ENCODE assay signal across 8 cellular contexts in the genomic region with DNA sequence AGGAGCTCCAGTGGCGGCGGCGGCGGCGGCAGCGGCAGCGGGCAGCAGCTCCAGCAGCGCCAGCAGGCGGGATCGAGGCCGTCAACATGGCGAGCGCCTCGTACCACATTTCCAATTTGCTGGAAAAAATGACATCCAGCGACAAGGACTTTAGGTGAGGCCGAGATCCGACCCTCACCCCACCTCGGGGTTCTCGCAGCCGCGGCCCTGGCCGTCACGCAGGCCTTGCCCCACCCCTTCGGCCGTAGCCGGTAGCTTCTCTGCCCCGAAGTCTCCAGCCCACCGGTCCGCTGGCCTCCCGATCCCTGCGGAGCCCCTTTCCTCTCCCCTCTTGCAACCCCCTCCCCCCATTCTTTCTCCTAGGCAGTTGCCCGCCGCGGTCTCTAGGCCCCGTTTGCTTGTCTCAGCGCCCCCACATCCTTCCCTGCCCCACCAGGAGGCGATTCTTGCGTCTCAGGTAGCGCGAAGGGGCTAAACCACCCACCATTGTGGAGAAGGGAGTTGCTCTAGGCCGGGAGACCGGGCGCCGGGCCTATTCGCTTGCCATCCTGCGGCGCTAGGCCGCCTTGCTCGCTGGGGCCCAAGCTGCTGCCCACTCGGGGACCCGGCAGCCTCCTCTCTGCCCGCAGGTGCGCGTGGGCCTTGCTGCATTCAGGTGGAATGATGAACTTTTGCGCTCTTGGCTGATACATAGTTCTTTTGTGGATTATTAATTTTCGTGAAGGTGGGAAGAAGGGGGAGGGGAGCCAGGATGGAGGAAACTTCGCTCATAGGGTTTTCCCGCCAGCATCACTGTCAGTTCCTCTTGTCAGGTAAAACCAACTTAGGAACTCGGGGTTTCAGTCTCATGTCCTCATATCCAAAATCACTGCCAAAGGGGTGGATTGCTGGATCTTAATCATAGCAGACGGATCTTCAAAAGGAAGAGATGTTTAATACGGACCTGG. TPM values are rescaled to one million over a fixed set of nuclear protein-coding genes. Genes with fewer than 3 reads are reported as not detected.
DNase-seq lines count a peak whose midpoint lies in the region; TF ChIP-seq lines count a peak whose summit lies in the region.

No MANE protein-coding gene starts in this region.

- peak overlapping the region; percentile 94 for H3K4me2 ChIP-seq in mammary epithelial cell (ENCODE audit: insufficient read depth, low read depth, low read length)

- TSS peak; percentile 30 for BruUV-seq in mammary epithelial cell (replicated peaks; lab: Mats Ljungman, UMichigan)

- H4K20me1 ChIP-seq in mammary epithelial cell (ENCODE audit: insufficient read depth, low read length): no peaks in the 10 kb centered on the region

- TF ChIP-seq CTCF in GM12873 (IDR thresholded peaks at IDR 0.05; ENCODE audit: insufficient read depth, low read depth, low read length, missing control alignments) (peak; percentile 1), HEK293 (tag by site-specific recombination; IDR thresholded peaks at IDR 0.05) (no peak), NB4 (IDR thresholded peaks at IDR 0.05; ENCODE audit: low read depth, low read length) (no peak), VCaP (conservative IDR thresholded peaks at IDR 0.05) (0 out of 2 replicates have a peak, but pooled peaks have one; percentile 7), mammary epithelial cell (conservative IDR thresholded peaks at IDR 0.05 in 1 of 2, IDR thresholded peaks at IDR 0.05 in 1 of 2; ENCODE audit: extremely low read depth in 1 of 2, insufficient read depth in 1 of 2, low read depth in 1 of 2, low read length in 2 of 2) (no peak), kidney epithelial cell (IDR thresholded peaks at IDR 0.05; ENCODE audit: insufficient read depth, low read length, poor library complexity, severe bottlenecking) (peak; percentile 12)

- H3K27ac ChIP-seq in HEK293 (ENCODE audit: extremely low read depth, low read depth, low read length) (peak overlapping the region; percentile 97), VCaP (peak overlapping the region; percentile 97), mammary epithelial cell (ENCODE audit: insufficient read depth, low read depth, low read length) (peak overlapping the region; percentile 97)

- H3K36me3 ChIP-seq in HEK293 (ENCODE audit: control insufficient read depth in 2 of 2, insufficient read depth in 1 of 2, low read length in 2 of 2): peaks cover 0 to 5% of the 10 kb centered on the region in 2 experiments; a peak in 2 of 3 replicates
- no peaks in the 10 kb centered on the region for H3K36me3 ChIP-seq in mammary epithelial cell (ENCODE audit: insufficient read depth, low read length)
- no peaks in the 10 kb centered on the region for H3K36me3 ChIP-seq in kidney epithelial cell (ENCODE audit: control insufficient read depth, insufficient read depth, low read length)

- H3K4me1 ChIP-seq in HEK293 (ENCODE audit: control insufficient read depth, insufficient read depth, low read length): peaks cover 20% of the 10 kb centered on the region; the same call in 1 of the 2 replicates
- H3K4me1 ChIP-seq in mammary epithelial cell (ENCODE audit: insufficient read depth, low read length): peaks cover 16% of the 10 kb centered on the region

- H3K9me3 ChIP-seq in HEK293 (ENCODE audit: control insufficient read depth, insufficient read depth, low read depth, low read length) (no peaks in the 10 kb centered on the region), mammary epithelial cell (replicated peaks; ENCODE audit: insufficient read depth, low read length) (no peaks in the 10 kb centered on the region)

- POLR2A ChIA-PET in HEK293 (lab: Yijun Ruan, JAX): interaction anchor here (0.8 to 1.8 kb wide), 17 partner anchors 8 to 1139 kb away, joined by 3 to 20 read pairs (median 4); a partner anchor contains a TSS

- WGBS in mammary epithelial cell (ENCODE audit: low coverage, missing lambda C conversion rate): 1% methylated on average over 26 of the region's 61 CpGs

- peak overlapping the region; percentile 90 for H3K4me3 ChIP-seq in HEK293 (ENCODE audit: low read depth, low read length)
- H3K4me3 ChIP-seq in NB4 (ENCODE audit: low read depth, low read length): peak overlapping the region; percentile 87
- H3K4me3 ChIP-seq in mammary epithelial cell (replicated peaks in 1 of 3; ENCODE audit: insufficient read depth in 1 of 3, low read depth in 2 of 3, low read length in 3 of 3): peak overlapping the region; percentile 89 to 98 (median 95)
- H3K4me3 ChIP-seq in kidney epithelial cell (ENCODE audit: low read depth, low read length): peak overlapping the region; percentile 65

- in situ Hi-C loops in mammary epithelial cell (cut with MboI; ENCODE audit: low sequenced_read_pairs in 2 of 2): no loop called here

- intact Hi-C loops in mammary epithelial cell (cut with micrococcal nuclease): loop anchor here (2.0 kb wide), 1 partner anchor 201 kb away; no protein-coding TSS in a partner anchor

- H3K79me2 ChIP-seq in mammary epithelial cell (ENCODE audit: insufficient read depth, low read length): peaks cover 55% of the 10 kb centered on the region

- H3K9ac ChIP-seq in mammary epithelial cell (ENCODE audit: insufficient read depth, low read length): peak overlapping the region; percentile 94

- DNase-seq in NB4 (ENCODE audit: low read depth) (peak; percentile 60), mammary epithelial cell (peak; percentile 57), kidney epithelial cell (ENCODE audit: low read depth) (no peak), GM19240 (ENCODE audit: insufficient read length, low spot score) (no peak)
- peak; percentile 49 for DNase-seq in stimulated activated CD4-positive, alpha-beta T cell treated with anti-CD3 and anti-CD28 coated beads, Interleukin-1b, Interleukin-23, amount 100 ng/mL, for 48 hours

- TF ChIP-seq POLR2A in NB4 (IDR thresholded peaks at IDR 0.05; ENCODE audit: extremely low read depth, insufficient read length): no peak

- H2AFZ ChIP-seq in mammary epithelial cell (ENCODE audit: low read depth, low read length): peak overlapping the region; percentile 89

- H3K27me3 ChIP-seq in mammary epithelial cell (ENCODE audit: insufficient read depth, low read length) (no peaks in the 10 kb centered on the region), kidney epithelial cell (ENCODE audit: control insufficient read depth, insufficient read depth, low read length) (no peaks in the 10 kb centered on the region)

- CTCF ChIA-PET in HEK293 (lab: Yijun Ruan, JAX): interaction anchor here (0.6 to 0.7 kb wide), 4 partner anchors 138 to 348 kb away, joined by 3 read pairs; no protein-coding TSS in a partner anchor
- CTCF ChIA-PET in mammary epithelial cell (lab: Charles Lee; ENCODE audit: low non-redundant PET): interaction anchor here (0.5 to 1.2 kb wide), 3 partner anchors 109 to 581 kb away, joined by 3 to 7 read pairs (median 6); no protein-coding TSS in a partner anchor

- dilution Hi-C loops in mammary epithelial cell (cut with HindIII; ENCODE audit: low sequenced_read_pairs): no loop called here

TF ChIP-seq in HEK293, 187 proteins besides CTCF, POLR2A, EP300 and RAD21 (continues in another document):
- no peak for TF ChIP-seq MEIS1 (CRISPR knock-in tag; IDR thresholded peaks at IDR 0.05; ENCODE audit: borderline replicate concordance)
- TF ChIP-seq EGR2 (tag by site-specific recombination; IDR thresholded peaks at IDR 0.05; ENCODE audit: low read depth): peak; percentile 51; the same call in 1 of the 2 replicates
- peak; percentile 39 for TF ChIP-seq ZNF335 (tag by site-specific recombination; conservative IDR thresholded peaks at IDR 0.05)
- TF ChIP-seq YY1 (tag by site-specific recombination; IDR thresholded peaks at IDR 0.05): peak; percentile 72
- no peak; the same call in 1 of the 2 replicates for TF ChIP-seq KLF9 (tag by site-specific recombination; IDR thresholded peaks at IDR 0.05; ENCODE audit: low read depth)
- TF ChIP-seq ZNF777 (tag by site-specific recombination; IDR thresholded peaks at IDR 0.05; ENCODE audit: borderline replicate concordance): 0 out of 2 replicates have a peak, but pooled peaks have one; percentile 60
- no peak; the same call in 1 of the 2 replicates for TF ChIP-seq ZNF561 (tag by site-specific recombination; IDR thresholded peaks at IDR 0.05; ENCODE audit: borderline replicate concordance)
- peak; percentile 29 for TF ChIP-seq ZEB2 (tag by site-specific recombination; IDR thresholded peaks at IDR 0.05)
- TF ChIP-seq, protein P1, sequence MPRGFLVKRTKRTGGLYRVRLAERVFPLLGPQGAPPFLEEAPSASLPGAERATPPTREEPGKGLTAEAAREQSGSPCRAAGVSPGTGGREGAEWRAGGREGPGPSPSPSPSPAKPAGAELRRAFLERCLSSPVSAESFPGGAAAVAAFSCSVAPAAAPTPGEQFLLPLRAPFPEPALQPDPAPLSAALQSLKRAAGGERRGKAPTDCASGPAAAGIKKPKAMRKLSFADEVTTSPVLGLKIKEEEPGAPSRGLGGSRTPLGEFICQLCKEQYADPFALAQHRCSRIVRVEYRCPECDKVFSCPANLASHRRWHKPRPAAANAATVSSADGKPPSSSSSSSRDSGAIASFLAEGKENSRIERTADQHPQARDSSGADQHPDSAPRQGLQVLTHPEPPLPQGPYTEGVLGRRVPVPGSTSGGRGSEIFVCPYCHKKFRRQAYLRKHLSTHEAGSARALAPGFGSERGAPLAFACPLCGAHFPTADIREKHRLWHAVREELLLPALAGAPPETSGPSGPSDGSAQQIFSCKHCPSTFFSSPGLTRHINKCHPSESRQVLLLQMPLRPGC (tag by site-specific recombination; IDR thresholded peaks at IDR 0.05): no peak
- TF ChIP-seq ZNF146 (tag by site-specific recombination; IDR thresholded peaks at IDR 0.05): no peak; the same call in 1 of the 2 replicates
- 0 out of 2 replicates have a peak, but pooled peaks have one; percentile 34 for TF ChIP-seq ZBTB17 (tag by site-specific recombination; IDR thresholded peaks at IDR 0.05)

RNA-seq across cellular contexts. Expression of a gene that starts 0.7 kb away (rescaled TPM):
- total RNA-seq in mammary epithelial cell (100 to 1,000 TPM; 102 to 157 TPM), kidney epithelial cell (68.9 and 70.4 TPM in 2 replicates)
- 55.4 TPM for polyA plus RNA-seq in mammary epithelial cell
- 87.4 TPM for polyA minus RNA-seq in mammary epithelial cell

Comparison
In these comparisons a context has a peak if more than half of its experiments do, and no peak if none do; other contexts are left out.
1. CTCF ChIP-seq: peak in GM12873 (single experiment), VCaP (single experiment) and kidney epithelial cell (single experiment); none in HEK293 (single experiment), NB4 (single experiment) and mammary epithelial cell (0 of 2).
2. DNase-seq: peak in NB4 (single experiment), mammary epithelial cell (single experiment) and stimulated activated CD4-positive, alpha-beta T cell treated with anti-CD3 and anti-CD28 coated beads, Interleukin-1b, Interleukin-23, amount 100 ng/mL, for 48 hours (single experiment); none in kidney epithelial cell (single experiment) and GM19240 (single experiment).
3. Peak in every context shown above with its lines, with median percentiles within 50 percentile points of each other: H3K27ac ChIP-seq and H3K4me3 ChIP-seq.